In genomic region chr5:79563247-79563590, GRCh38 we compare ENCODE assay signal across 1 cellular context.
TF ChIP-seq lines count a peak whose summit lies in the region.

No MANE protein-coding gene starts in this region.

TF ChIP-seq in HEK293, 187 proteins besides CTCF, POLR2A, EP300 and RAD21 (continued from another document):
- TF ChIP-seq ZBTB6 (tag by site-specific recombination; IDR thresholded peaks at IDR 0.05) (no peak), ZNF19 (tag by site-specific recombination; IDR thresholded peaks at IDR 0.05; ENCODE audit: low read depth) (no peak), OSR2 (tag by site-specific recombination; IDR thresholded peaks at IDR 0.05) (no peak; the same call in 1 of the 2 replicates), ZNF670 (tag by site-specific recombination; IDR thresholded peaks at IDR 0.05; ENCODE audit: low read depth) (no peak), SCRT2 (tag by site-specific recombination; IDR thresholded peaks at IDR 0.05) (no peak), ZNF121 (tag by site-specific recombination; IDR thresholded peaks at IDR 0.05) (no peak), ZNF558 (tag by site-specific recombination; IDR thresholded peaks at IDR 0.05) (no peak), ZNF704 (tag by site-specific recombination; IDR thresholded peaks at IDR 0.05) (no peak), ZBTB48 (tag by site-specific recombination; IDR thresholded peaks at IDR 0.05) (0 out of 2 replicates have a peak, but pooled peaks have one; percentile 5), PRDM10 (tag by site-specific recombination; IDR thresholded peaks at IDR 0.05) (peak; percentile 74), GLI2 (tag by site-specific recombination; IDR thresholded peaks at IDR 0.05; ENCODE audit: borderline replicate concordance, low read depth) (no peak), PBX3 (CRISPR knock-in tag; IDR thresholded peaks at IDR 0.05) (no peak), ZFP3 (tag by site-specific recombination; IDR thresholded peaks at IDR 0.05; ENCODE audit: low read depth) (no peak), ZNF658 (tag by site-specific recombination; IDR thresholded peaks at IDR 0.05) (no peak), ZFHX2 (tag by site-specific recombination; conservative IDR thresholded peaks at IDR 0.05) (0 out of 2 replicates have a peak, but pooled peaks have one; percentile 13), ZBTB1 (tag by site-specific recombination; IDR thresholded peaks at IDR 0.05) (no peak)
